Comparison of ENCODE assay signal across 25 cellular contexts in the genomic region with DNA sequence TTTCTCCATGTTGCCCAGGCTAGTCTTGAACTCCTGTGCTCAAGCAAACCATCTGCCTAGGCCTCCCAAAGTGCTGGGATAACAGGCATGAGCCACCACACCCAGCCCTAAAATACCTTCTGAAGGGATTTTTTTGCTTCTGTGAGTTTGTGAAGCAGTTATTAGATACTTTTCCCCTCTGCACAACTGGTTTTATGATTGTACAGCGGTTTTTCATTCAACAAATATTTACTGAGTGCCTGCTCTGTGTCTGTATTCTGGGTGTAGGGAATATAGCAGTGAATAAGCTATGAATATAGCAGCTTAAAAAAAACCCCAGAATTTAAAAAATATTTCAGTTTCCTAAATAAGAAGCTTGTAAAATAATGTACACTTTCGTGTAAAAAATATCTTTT. TPM values are rescaled to one million over a fixed set of nuclear protein-coding genes. Genes with fewer than 3 reads are reported as not detected.
DNase-seq lines count a peak whose midpoint lies in the region; ATAC-seq and TF ChIP-seq lines count a peak whose summit lies in the region.
"Had no signal": no experiment of that assay in that cellular context is flagged by ENCODE, and none has a peak within 500 bp of the region (broad histone marks: within the 10 kb centered on the region; RNA-seq: fewer than 3 reads in every experiment).

No MANE protein-coding gene starts in this region.

- intact Hi-C loops in CD4-positive, alpha-beta T cell (cut with DNase I, micrococcal nuclease), result loop anchor here in 1 of 2 experiments (10.0 kb wide), 1 partner anchor 73 kb away; the partner anchor contains the start of gene SNX2
- intact Hi-C loops in dendritic cell treated with granulocyte-macrophage colony-stimulating factor and Interleukin-4, amounts not matched to agents 40 ng/mL and 50 ng/mL, for 4 days (cut with micrococcal nuclease), result no loop called here

- no peak for DNase-seq in CD4-positive, alpha-beta T cell
- peak; percentile 47 for DNase-seq in NCI-H69 (lab: John Stamatoyannopoulos, UW)
- no peak for DNase-seq in nephron progenitor cell
- DNase-seq in effector CD8-positive, alpha-beta T cell (lab: John Stamatoyannopoulos, UW), result no peak
- DNase-seq: activated CD4-positive, CD25-positive, alpha-beta regulatory T cell treated with anti-CD3 and anti-CD28 coated beads, Interleukin-2, amount 50 U/mL, for 72 hours; activated CD8-positive, alpha-beta T cell treated with anti-CD3 and anti-CD28 coated beads for 36 hours; activated effector memory CD4-positive, alpha-beta T cell treated with Interleukin-2 at 50 U/mL for 16 hours; activated naive CD8-positive, alpha-beta T cell treated with anti-CD3 and anti-CD28 coated beads, Interleukin-2, amount 50 U/mL, for 24 hours; activated T-cell treated with anti-CD3 and anti-CD28 coated beads for 4 hours; brain microvascular endothelial cell; C1 segment of cervical spinal cord; EL; hypothalamus; NCI-H1092; NCI-H1930; NCI-H774; occipital lobe; stimulated activated CD4-positive, alpha-beta T cell treated with anti-CD3 and anti-CD28 coated beads, Interleukin-1b, Interleukin-23, amount 100 ng/mL, for 48 hours; uterus had no signal

- POLR2A ChIA-PET in CD4-positive, alpha-beta T cell (lab: Charles Lee), result interaction anchor here (1.0 kb wide), 1 partner anchor 575 kb away, joined by 4 read pairs; the partner anchor contains the start of gene CEP120

- peaks cover 9% of the 10 kb centered on the region for H3K36me3 Mint-ChIP-seq in CD4-positive, alpha-beta T cell (ENCODE audit: low read depth)
- peaks cover 10% of the 10 kb centered on the region for H3K36me3 Mint-ChIP-seq in dendritic cell treated with granulocyte-macrophage colony-stimulating factor and Interleukin-4, amounts not matched to agents 40 ng/mL and 50 ng/mL, for 4 days (ENCODE audit: low read depth)
- peaks cover 5% of the 10 kb centered on the region for H3K36me3 Mint-ChIP-seq in nephron progenitor cell (ENCODE audit: low read depth)

- H3K9me3 Mint-ChIP-seq in CD4-positive, alpha-beta T cell, result no peaks in the 10 kb centered on the region
- H3K9me3 Mint-ChIP-seq in dendritic cell treated with granulocyte-macrophage colony-stimulating factor and Interleukin-4, amounts not matched to agents 40 ng/mL and 50 ng/mL, for 4 days, result peaks cover 10% of the 10 kb centered on the region
- peaks cover 4% of the 10 kb centered on the region for H3K9me3 Mint-ChIP-seq in nephron progenitor cell
- H3K9me3 Mint-ChIP-seq: activated CD8-positive, alpha-beta T cell treated with anti-CD3 and anti-CD28 coated beads for 36 hours; activated naive CD8-positive, alpha-beta T cell treated with anti-CD3 and anti-CD28 coated beads, Interleukin-2, amount 50 U/mL, for 24 hours had no signal

- no peaks in the 10 kb centered on the region for H3K9me3 ChIP-seq in CD4-positive, alpha-beta T cell (ENCODE audit: control insufficient read depth, low read length)
- H3K9me3 ChIP-seq: gastroesophageal sphincter, uterus had no signal

- no peaks in the 10 kb centered on the region for H3K27me3 Mint-ChIP-seq in CD4-positive, alpha-beta T cell
- no peaks in the 10 kb centered on the region for H3K27me3 Mint-ChIP-seq in dendritic cell treated with granulocyte-macrophage colony-stimulating factor and Interleukin-4, amounts not matched to agents 40 ng/mL and 50 ng/mL, for 4 days
- peaks cover 14% of the 10 kb centered on the region for H3K27me3 Mint-ChIP-seq in nephron progenitor cell (ENCODE audit: low read depth, poor library complexity)
- H3K27me3 Mint-ChIP-seq: activated CD8-positive, alpha-beta T cell treated with anti-CD3 and anti-CD28 coated beads for 36 hours had no signal

- H3K27ac ChIP-seq in CD4-positive, alpha-beta T cell (ENCODE audit: low read depth, low read length), result no peak overlapping the region
- H3K27ac ChIP-seq: brain microvascular endothelial cell, gastroesophageal sphincter, skin epidermis, uterus had no signal

- H3K27me3 ChIP-seq in CD4-positive, alpha-beta T cell (ENCODE audit: control insufficient read depth, insufficient read depth, low read length), result no peaks in the 10 kb centered on the region
- H3K27me3 ChIP-seq: brain microvascular endothelial cell, gastroesophageal sphincter, uterus had no signal

- CTCF ChIA-PET in CD4-positive, alpha-beta T cell (lab: Charles Lee), result no interaction called here

- no peak for TF ChIP-seq CTCF in CD4-positive, alpha-beta T cell (IDR thresholded peaks at IDR 0.05)
- TF ChIP-seq CTCF in nephron progenitor cell (IDR thresholded peaks at IDR 0.05), result no peak

- no peak overlapping the region for H3K27ac Mint-ChIP-seq in CD4-positive, alpha-beta T cell
- H3K27ac Mint-ChIP-seq in dendritic cell treated with granulocyte-macrophage colony-stimulating factor and Interleukin-4, amounts not matched to agents 40 ng/mL and 50 ng/mL, for 4 days, result no peak overlapping the region
- H3K27ac Mint-ChIP-seq in nephron progenitor cell, result no peak overlapping the region
- H3K27ac Mint-ChIP-seq: activated CD8-positive, alpha-beta T cell treated with anti-CD3 and anti-CD28 coated beads for 36 hours; activated naive CD8-positive, alpha-beta T cell treated with anti-CD3 and anti-CD28 coated beads, Interleukin-2, amount 50 U/mL, for 24 hours had no signal

- H3K4me3 Mint-ChIP-seq in CD4-positive, alpha-beta T cell, result peak overlapping the region; percentile 88
- H3K4me3 Mint-ChIP-seq in dendritic cell treated with granulocyte-macrophage colony-stimulating factor and Interleukin-4, amounts not matched to agents 40 ng/mL and 50 ng/mL, for 4 days, result peak overlapping the region; percentile 35
- peak overlapping the region; percentile 84 for H3K4me3 Mint-ChIP-seq in nephron progenitor cell

- ATAC-seq in CD4-positive, alpha-beta T cell (ENCODE audit: poor library complexity), result no peak
- ATAC-seq in GM19328 (IDR thresholded peaks at IDR 0.05; ENCODE audit: unreplicated experiment) (no peak), HG03460 (IDR thresholded peaks at IDR 0.05; ENCODE audit: unreplicated experiment) (no peak), HG03469 (IDR thresholded peaks at IDR 0.05; ENCODE audit: unreplicated experiment) (no peak)
- ATAC-seq: activated CD8-positive, alpha-beta T cell treated with anti-CD3 and anti-CD28 coated beads for 36 hours; activated naive CD8-positive, alpha-beta T cell treated with anti-CD3 and anti-CD28 coated beads, Interleukin-2, amount 50 U/mL, for 24 hours; gastroesophageal sphincter had no signal

- peaks cover 38% of the 10 kb centered on the region for H3K4me1 Mint-ChIP-seq in CD4-positive, alpha-beta T cell (ENCODE audit: low read depth)
- peaks cover 59% of the 10 kb centered on the region for H3K4me1 Mint-ChIP-seq in dendritic cell treated with granulocyte-macrophage colony-stimulating factor and Interleukin-4, amounts not matched to agents 40 ng/mL and 50 ng/mL, for 4 days (ENCODE audit: low read depth)
- peaks cover 33% of the 10 kb centered on the region for H3K4me1 Mint-ChIP-seq in nephron progenitor cell

RNA-seq across cellular contexts. Expression of gene SNX24, which starts 2.3 kb away (rescaled TPM):
- total RNA-seq in CD4-positive, alpha-beta T cell, result 1 to 10 TPM; 2.3 to 3.0 TPM

Comparison
In these comparisons a context has a peak if more than half of its experiments do, and no peak if none do; other contexts are left out.
1. H3K4me3 Mint-ChIP-seq: peak in every context shown above with its lines; median percentile 88 in CD4-positive, alpha-beta T cell; 84 in nephron progenitor cell; 35 in dendritic cell treated with granulocyte-macrophage colony-stimulating factor and Interleukin-4, amounts not matched to agents 40 ng/mL and 50 ng/mL, for 4 days.